8 cellular contexts compared by ENCODE assay signal in genomic region chr6:13873288-13874190, GRCh38. TPM values are rescaled to one million over a fixed set of nuclear protein-coding genes. Genes with fewer than 3 reads are reported as not detected.
DNase-seq lines count a peak whose midpoint lies in the region; ATAC-seq and TF ChIP-seq lines count a peak whose summit lies in the region.

No MANE protein-coding gene starts in this region.

- TF ChIP-seq CTCF in AG09309 (IDR thresholded peaks at IDR 0.05; ENCODE audit: control insufficient read depth, insufficient read depth, low read depth, low read length, missing control alignments) (peak; percentile 68), VCaP (conservative IDR thresholded peaks at IDR 0.05) (peak; percentile 70), breast epithelium (IDR thresholded peaks at IDR 0.05) (peak; percentile 61 to 76 (median 68)), kidney epithelial cell (IDR thresholded peaks at IDR 0.05; ENCODE audit: insufficient read depth, low read length, poor library complexity, severe bottlenecking) (peak; percentile 91)

- H3K27me3 ChIP-seq in breast epithelium (no peaks in the 10 kb centered on the region), kidney epithelial cell (ENCODE audit: control insufficient read depth, insufficient read depth, low read length) (no peaks in the 10 kb centered on the region)

- intact Hi-C loops in breast epithelium (cut with DNase I; ENCODE audit: low total_unique reads): no loop called here

- TF ChIP-seq POLR2A in breast epithelium (IDR thresholded peaks at IDR 0.05): no peak

- H3K4me3 ChIP-seq in AG09309 (ENCODE audit: control insufficient read depth, low read depth, low read length): peak overlapping the region; percentile 25
- peak overlapping the region; percentile 37 to 73 (median 55) for H3K4me3 ChIP-seq in breast epithelium
- H3K4me3 ChIP-seq in kidney epithelial cell (ENCODE audit: low read depth, low read length): peak overlapping the region; percentile 32

- ATAC-seq in GM21423 (IDR thresholded peaks at IDR 0.05; ENCODE audit: unreplicated experiment) (peak; percentile 79), HG03135 (IDR thresholded peaks at IDR 0.05; ENCODE audit: unreplicated experiment) (no peak)

- H3K36me3 ChIP-seq in breast epithelium (no peaks in the 10 kb centered on the region), kidney epithelial cell (ENCODE audit: control insufficient read depth, insufficient read depth, low read length) (no peaks in the 10 kb centered on the region)

- H3K9me3 ChIP-seq in breast epithelium: peaks cover 0 to 4% of the 10 kb centered on the region in 2 donors

- DNase-seq in AG09309 (ENCODE audit: low read depth) (no peak), NCI-H187 (lab: John Stamatoyannopoulos, UW) (peak; percentile 36 to 77), breast epithelium (ENCODE audit: low spot score in 2 of 2) (peak; percentile 32 to 75), kidney epithelial cell (ENCODE audit: low read depth) (peak; percentile 55)
- peak; percentile 78 to 83 for DNase-seq in stimulated activated CD4-positive, alpha-beta T cell treated with anti-CD3 and anti-CD28 coated beads, Interleukin-2, amount 100 ng/mL, for 24 hours

- H3K27ac ChIP-seq in VCaP: peak overlapping the region; percentile 64
- peak overlapping the region; percentile 60 to 75 for H3K27ac ChIP-seq in breast epithelium

- H3K4me1 ChIP-seq in breast epithelium: no peaks in the 10 kb centered on the region

RNA-seq across cellular contexts. Expression of gene RNF182, which starts 51.2 kb away (rescaled TPM):
- 1 to 10 TPM in 1 of 3 donors, under 1 TPM in 2; 0.66 to 1.5 (median 0.80) TPM for total RNA-seq in breast epithelium
- total RNA-seq in kidney epithelial cell: 7.6 and 8.1 TPM in 2 replicates

RNA-seq across cellular contexts. Expression of gene MCUR1, which starts 59.2 kb away (rescaled TPM):
- 10 to 100 TPM; 12.8 to 14.9 (median 14.1) TPM for total RNA-seq in breast epithelium
- total RNA-seq in kidney epithelial cell: 15.0 and 16.2 TPM in 2 replicates
